ENCODE assay signal across 13 cellular contexts in genomic region chr17:46842835-46843234, GRCh38. TPM values are rescaled to one million over a fixed set of nuclear protein-coding genes. Genes with fewer than 3 reads are reported as not detected.
DNase-seq lines count a peak whose midpoint lies in the region; ATAC-seq, FAIRE-seq and TF ChIP-seq lines count a peak whose summit lies in the region.
"Had no signal": no experiment of that assay in that cellular context is flagged by ENCODE, and none has a peak within 500 bp of the region (broad histone marks: within the 10 kb centered on the region; RNA-seq: fewer than 3 reads in every experiment).

No MANE protein-coding gene starts in this region.

- H3K4me1 ChIP-seq in HepG2 (ENCODE audit: insufficient read depth, low read length) (peaks cover 33% of the 10 kb centered on the region), right lobe of liver (no peaks in the 10 kb centered on the region)

- no peak for TF ChIP-seq RAD21 in HepG2 (CRISPR knock-in tag; IDR thresholded peaks at IDR 0.05)

- no peak overlapping the region for H3K4me2 ChIP-seq in HepG2 (ENCODE audit: low read depth, low read length)

- POLR2A ChIA-PET in HepG2 (lab: Yijun Ruan, JAX) = no interaction called here

- H3K27ac ChIP-seq in HepG2 (ENCODE audit: extremely low read length, insufficient read depth, low read length) = no peak overlapping the region
- H3K27ac ChIP-seq in right lobe of liver = no peak overlapping the region

- H2AFZ ChIP-seq in HepG2 (ENCODE audit: low read length) = no peak overlapping the region

- no peak for FAIRE-seq in HepG2 (lab: Jason Lieb, UNC)
- FAIRE-seq: urothelium cell line had no signal

- BruUV-seq in HepG2 (replicated peaks; lab: Mats Ljungman, UMichigan) = no TSS peak

- CTCF ChIA-PET in HepG2 (lab: Yijun Ruan, JAX; ENCODE audit: low intra/inter-chr PET ratio, low total read pairs) = interaction anchor here (2.1 to 2.8 kb wide), 2 partner anchors 34 to 158 kb away, joined by 9 to 15 read pairs; no protein-coding TSS in a partner anchor

- no peak for ATAC-seq in HepG2
- no peak for ATAC-seq in right lobe of liver
- ATAC-seq in Right ventricle myocardium inferior = no peak
- ATAC-seq in GM18520 (IDR thresholded peaks at IDR 0.05; ENCODE audit: unreplicated experiment) = no peak

- no peak overlapping the region for H3K4me3 ChIP-seq in HepG2 (replicated peaks in 1 of 3; ENCODE audit: insufficient read depth in 1 of 3, low read depth in 2 of 3, low read length in 3 of 3)
- no peak overlapping the region for H3K4me3 ChIP-seq in right lobe of liver
- H3K4me3 ChIP-seq in fibroblast of the aortic adventitia (ENCODE audit: low read depth, low read length) = no peak overlapping the region

- in situ Hi-C loops in HepG2 (cut with HindIII; ENCODE audit: extremely low pct_ligation_motif_present, low pct_unique_long_range_greater_than_20kb) = loop anchor here (25.0 kb wide), 1 partner anchor 831 kb away; no protein-coding TSS in a partner anchor

- H3K27me3 ChIP-seq in HepG2 (ENCODE audit: control insufficient read depth in 1 of 2, insufficient read depth in 2 of 2, low read length in 2 of 2) (peaks cover 0 to 10% of the 10 kb centered on the region in 2 experiments; a peak in 3 of 5 replicates), right lobe of liver (no peaks in the 10 kb centered on the region)

- TF ChIP-seq EP300 in HepG2 (IDR thresholded peaks at IDR 0.05; ENCODE audit: low read depth in 2 of 2, low read length in 2 of 2) (no peak), HepG2 (CRISPR knock-in tag; IDR thresholded peaks at IDR 0.05; ENCODE audit: borderline replicate concordance) (no peak)

- no peak for TF ChIP-seq POLR2A in HepG2 (IDR thresholded peaks at IDR 0.05; ENCODE audit: insufficient read depth in 1 of 2, low read depth in 2 of 2, low read length in 2 of 2)
- no peak for TF ChIP-seq POLR2A in right lobe of liver (IDR thresholded peaks at IDR 0.05)

- peak; percentile 37 for TF ChIP-seq CTCF in HepG2 (CRISPR knock-in tag; IDR thresholded peaks at IDR 0.05)
- peak in 2 of 4 donors; percentile 15 to 31 for TF ChIP-seq CTCF in right lobe of liver (IDR thresholded peaks at IDR 0.05)
- TF ChIP-seq CTCF in fibroblast of the aortic adventitia (IDR thresholded peaks at IDR 0.05; ENCODE audit: insufficient read depth, low read length) = peak; percentile 68

- H4K20me1 ChIP-seq in HepG2 (ENCODE audit: insufficient read depth, low read length) = no peaks in the 10 kb centered on the region

- DNase-seq in HepG2 (ENCODE audit: low spot score) (no peak), right lobe of liver (no peak), OCI-M1 (lab: John Stamatoyannopoulos, UW) (peak; percentile 28), fibroblast of the aortic adventitia (ENCODE audit: low read depth) (no peak), T-helper 1 cell (no peak), UCSD-AML1 (lab: John Stamatoyannopoulos, UW; ENCODE audit: unreplicated experiment) (no peak), Right ventricle myocardium inferior (ENCODE audit: missing footprints) (no peak)
- DNase-seq: activated effector memory CD4-positive, alpha-beta T cell treated with Interleukin-2 at 50 U/mL for 16 hours; CD4-positive, alpha-beta T cell; NCI-H1048 had no signal

- H3K79me2 ChIP-seq in HepG2 (ENCODE audit: insufficient read depth, low read length) = no peaks in the 10 kb centered on the region

- H3K36me3 ChIP-seq in HepG2 (replicated peaks in 1 of 2; ENCODE audit: control insufficient read depth in 1 of 2, insufficient read depth in 2 of 2, low read length in 2 of 2) (no peaks in the 10 kb centered on the region), right lobe of liver (no peaks in the 10 kb centered on the region)

- intact Hi-C loops in HepG2 (cut with micrococcal nuclease; ENCODE audit: unreplicated experiment) (loop anchor here (1.0 to 5.0 kb wide), 2 partner anchors 34 to 158 kb away; no protein-coding TSS in a partner anchor), right lobe of liver (cut with DNase I) (loop anchor here (10.0 kb wide), 1 partner anchor 102 kb away; no protein-coding TSS in a partner anchor), Right ventricle myocardium inferior (cut with DNase I) (loop anchor here (2.0 kb wide), 1 partner anchor 98 kb away; no protein-coding TSS in a partner anchor)

- H3K9me3 ChIP-seq in HepG2 (ENCODE audit: low read length) (peaks cover 12% of the 10 kb centered on the region), right lobe of liver (no peaks in the 10 kb centered on the region)

- no peak overlapping the region for H3K9ac ChIP-seq in HepG2 (ENCODE audit: insufficient read depth, low read depth, low read length)

- WGBS in HepG2 (ENCODE audit: low lambda C conversion rate) = 94% methylated on average over 3 of the region's 3 CpGs
- WGBS in right lobe of liver (ENCODE audit: insufficient coverage, low coverage, low lambda C conversion rate, missing lambda C conversion rate) = 88% methylated on average over 3 of the region's 3 CpGs

TF ChIP-seq in HepG2, 621 proteins besides CTCF, POLR2A, EP300 and RAD21 (continues in another document):
- TF ChIP-seq TAF15 (IDR thresholded peaks at IDR 0.05; ENCODE audit: low read depth, low read length, poor library complexity, severe bottlenecking) (no peak), THAP8 (CRISPR knock-in tag; IDR thresholded peaks at IDR 0.05; ENCODE audit: borderline replicate concordance) (no peak)

RNA-seq across cellular contexts. Expression of gene WNT9B, which starts 8.5 kb away (rescaled TPM):
- total RNA-seq in HepG2 (2016; rRNA removed; fragmentation: Illumina TruSeq; extraction: Trizol) = not detected in 2 replicates
- total RNA-seq in HepG2 (2016; cell fraction: cytosol; rRNA removed; fragmentation: Illumina TruSeq; extraction: Trizol; ENCODE audit: low read depth) = not detected in 2 replicates
- total RNA-seq in HepG2 (2016; cell fraction: insoluble cytoplasmic fraction; rRNA removed; fragmentation: Illumina TruSeq; extraction: Trizol) = not detected in 2 replicates
- not detected in 2 replicates for total RNA-seq in HepG2 (2016; cell fraction: membrane; rRNA removed; fragmentation: Illumina TruSeq; extraction: Trizol)
- total RNA-seq in HepG2 (2016; cell fraction: nucleus; rRNA removed; fragmentation: Illumina TruSeq; extraction: Trizol) = not detected in 2 replicates
- polyA plus RNA-seq in HepG2 (2011; rRNA removed) = not detected in 2 replicates
- polyA plus RNA-seq in HepG2 (2011; cell fraction: cytosol; rRNA removed) = 0.03 TPM in 1 of 2 replicates, not detected in the other
- polyA plus RNA-seq in HepG2 (2011; cell fraction: nucleus; rRNA removed) = not detected in 2 replicates
- 0.29 TPM in 1 of 2 replicates, not detected in the other for polyA plus RNA-seq in HepG2 (2012)
- not detected in 2 replicates for polyA plus RNA-seq in HepG2 (2016; cell fraction: cytosol; fragmentation: Illumina TruSeq; extraction: Trizol; ENCODE audit: low read depth)
- polyA plus RNA-seq in HepG2 (2016; cell fraction: insoluble cytoplasmic fraction; fragmentation: Illumina TruSeq; extraction: Trizol; ENCODE audit: low read depth) = not detected in 2 replicates
- not detected in 2 replicates for polyA plus RNA-seq in HepG2 (2016; cell fraction: membrane; fragmentation: Illumina TruSeq; extraction: Trizol; ENCODE audit: low read depth)
- not detected in 2 replicates for polyA plus RNA-seq in HepG2 (2016; cell fraction: nucleus; fragmentation: Illumina TruSeq; extraction: Trizol; ENCODE audit: insufficient read depth, low read depth)
- not detected in 2 replicates for polyA minus RNA-seq in HepG2 (2011; rRNA and poly(A)+ RNA removed; ENCODE audit: low replicate concordance)
- polyA minus RNA-seq in HepG2 (2011; cell fraction: cytosol; rRNA and poly(A)+ RNA removed) = not detected in 2 replicates
- not detected in 2 replicates for polyA minus RNA-seq in HepG2 (2011; cell fraction: nucleus; rRNA and poly(A)+ RNA removed)
- total RNA-seq in right lobe of liver = 1 to 10 TPM in 2 of 6 experiments, under 1 TPM in 1, not detected in 3; 0.55 to 1.7 (median 1.2) TPM
- total RNA-seq in fibroblast of the aortic adventitia (ENCODE audit: low replicate concordance) = 0.09 TPM in 1 of 2 replicates, not detected in the other
- total RNA-seq in Right ventricle myocardium inferior = not detected
- total RNA-seq: CD4-positive, alpha-beta T cell; pulmonary artery endothelial cell had no signal

RNA-seq across cellular contexts. Expression of gene WNT3, which starts 24.3 kb away (rescaled TPM):
- total RNA-seq in HepG2 (2016; rRNA removed; fragmentation: Illumina TruSeq; extraction: Trizol) = 6.4 and 8.5 TPM in 2 replicates
- 0.71 and 1.2 TPM in 2 replicates for total RNA-seq in HepG2 (2016; cell fraction: cytosol; rRNA removed; fragmentation: Illumina TruSeq; extraction: Trizol; ENCODE audit: low read depth)
- 5.9 and 8.3 TPM in 2 replicates for total RNA-seq in HepG2 (2016; cell fraction: insoluble cytoplasmic fraction; rRNA removed; fragmentation: Illumina TruSeq; extraction: Trizol)
- 4.3 and 4.8 TPM in 2 replicates for total RNA-seq in HepG2 (2016; cell fraction: membrane; rRNA removed; fragmentation: Illumina TruSeq; extraction: Trizol)
- total RNA-seq in HepG2 (2016; cell fraction: nucleus; rRNA removed; fragmentation: Illumina TruSeq; extraction: Trizol) = 8.4 and 9.8 TPM in 2 replicates
- polyA plus RNA-seq in HepG2 (2011; rRNA removed) = 10.3 and 12.5 TPM in 2 replicates
- polyA plus RNA-seq in HepG2 (2011; cell fraction: cytosol; rRNA removed) = 5.1 and 6.8 TPM in 2 replicates
- polyA plus RNA-seq in HepG2 (2011; cell fraction: nucleus; rRNA removed) = 27.1 and 28.5 TPM in 2 replicates
- polyA plus RNA-seq in HepG2 (2012) = 6.9 and 7.4 TPM in 2 replicates
- polyA plus RNA-seq in HepG2 (2016; cell fraction: cytosol; fragmentation: Illumina TruSeq; extraction: Trizol; ENCODE audit: low read depth) = 0.82 and 0.98 TPM in 2 replicates
- 6.2 TPM in 2 replicates for polyA plus RNA-seq in HepG2 (2016; cell fraction: insoluble cytoplasmic fraction; fragmentation: Illumina TruSeq; extraction: Trizol; ENCODE audit: low read depth)
- polyA plus RNA-seq in HepG2 (2016; cell fraction: membrane; fragmentation: Illumina TruSeq; extraction: Trizol; ENCODE audit: low read depth) = 2.9 and 3.1 TPM in 2 replicates
- 27.6 and 28.5 TPM in 2 replicates for polyA plus RNA-seq in HepG2 (2016; cell fraction: nucleus; fragmentation: Illumina TruSeq; extraction: Trizol; ENCODE audit: insufficient read depth, low read depth)
- polyA minus RNA-seq in HepG2 (2011; rRNA and poly(A)+ RNA removed; ENCODE audit: low replicate concordance) = 4.4 and 6.5 TPM in 2 replicates
- polyA minus RNA-seq in HepG2 (2011; cell fraction: cytosol; rRNA and poly(A)+ RNA removed) = 2.9 and 3.2 TPM in 2 replicates
- polyA minus RNA-seq in HepG2 (2011; cell fraction: nucleus; rRNA and poly(A)+ RNA removed) = 5.0 and 6.2 TPM in 2 replicates
- total RNA-seq in right lobe of liver = 1 to 10 TPM; 1.0 to 5.0 (median 4.0) TPM
- 0.63 and 0.65 TPM in 2 replicates for total RNA-seq in fibroblast of the aortic adventitia (ENCODE audit: low replicate concordance)
- total RNA-seq in Right ventricle myocardium inferior = 1.0 TPM
- total RNA-seq: CD4-positive, alpha-beta T cell had no signal
